Comparison of ENCODE assay signal across 8 cellular contexts in the genomic region with DNA sequence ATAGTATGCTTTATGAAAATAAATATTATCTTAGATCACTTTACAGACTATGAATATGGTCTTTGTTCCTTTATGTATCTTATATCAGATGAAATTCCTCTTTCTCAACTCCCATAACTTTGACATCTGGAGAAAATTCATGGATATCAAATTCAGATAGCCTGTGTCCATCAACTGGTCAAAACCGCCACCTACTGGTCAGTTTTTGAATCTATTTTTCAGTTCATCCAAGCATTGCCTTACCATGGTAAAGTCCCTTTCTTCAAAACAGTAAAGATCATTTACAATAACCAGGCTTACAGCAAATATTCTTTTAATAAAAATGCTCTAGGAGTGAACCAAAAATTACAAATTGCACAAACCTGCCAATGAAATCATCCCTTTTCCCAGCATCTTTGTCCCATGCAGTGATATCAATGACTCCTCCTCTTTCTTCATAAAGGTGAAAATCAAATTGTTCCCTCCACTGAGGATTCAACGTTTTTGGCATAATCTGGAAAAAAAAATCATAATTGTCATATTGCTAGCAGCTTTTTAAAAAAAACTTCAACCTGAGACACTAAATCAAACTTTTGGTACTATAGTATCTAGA.
A peak's percentile ranks its signal among the peaks of the same experiment; 100 is the strongest.
DNase-seq lines count a peak whose midpoint lies in the region; ATAC-seq, FAIRE-seq and TF ChIP-seq lines count a peak whose summit lies in the region.

No MANE protein-coding gene starts in this region.

- H3K79me2 ChIP-seq in SK-N-SH (ENCODE audit: insufficient read depth) = no peaks in the 10 kb centered on the region

- TF ChIP-seq RAD21 in SK-N-SH (IDR thresholded peaks at IDR 0.05; ENCODE audit: low read length) = peak; percentile 78

- 0% methylated on average over 2 of the region's 2 CpGs for WGBS in SK-N-SH (ENCODE audit: low lambda C conversion rate)
- WGBS in tibial nerve, 2 donors = 24 to 30% methylated on average over 2 of the region's 2 CpGs

- H3K27me3 ChIP-seq in cardiac muscle cell (peaks cover 3% of the 10 kb centered on the region), SK-N-SH (ENCODE audit: insufficient read depth) (no peaks in the 10 kb centered on the region), tibial nerve (no peaks in the 10 kb centered on the region)

- no peaks in the 10 kb centered on the region for H3K9me2 ChIP-seq in SK-N-SH

- H3K36me3 ChIP-seq in cardiac muscle cell (no peaks in the 10 kb centered on the region), SK-N-SH (replicated peaks in 1 of 2; ENCODE audit: control insufficient read depth in 1 of 2, insufficient read depth in 2 of 2, low read length in 1 of 2) (no peaks in the 10 kb centered on the region), tibial nerve (peaks cover 0 to 8% (median 0%) of the 10 kb centered on the region in 3 donors)

- H3K9me3 ChIP-seq in cardiac muscle cell (ENCODE audit: low read depth) (no peaks in the 10 kb centered on the region), SK-N-SH (no peaks in the 10 kb centered on the region), tibial nerve (no peaks in the 10 kb centered on the region)

- H3K27ac ChIP-seq in cardiac muscle cell = no peak overlapping the region
- H3K27ac ChIP-seq in SK-N-SH (ENCODE audit: low read depth in 2 of 2, low read length in 1 of 2) = no peak overlapping the region
- no peak overlapping the region for H3K27ac ChIP-seq in tibial nerve

- POLR2A ChIA-PET in SK-N-SH (lab: Yijun Ruan, JAX) = no interaction called here

- no peak for ATAC-seq in Right ventricle myocardium superior (ENCODE audit: poor library complexity)
- ATAC-seq in HG02973 (IDR thresholded peaks at IDR 0.05; ENCODE audit: unreplicated experiment) = peak; percentile 58
- ATAC-seq in HG03457 (IDR thresholded peaks at IDR 0.05; ENCODE audit: unreplicated experiment) = no peak

- TF ChIP-seq EP300 in SK-N-SH (IDR thresholded peaks at IDR 0.05; ENCODE audit: borderline replicate concordance in 1 of 2, low read depth in 1 of 2, low read length in 1 of 2) (no peak), tibial nerve (IDR thresholded peaks at IDR 0.05) (no peak)

- CTCF ChIA-PET in SK-N-SH (lab: Yijun Ruan, JAX) = interaction anchor here (0.8 to 2.5 kb wide), 5 partner anchors 9 to 15 kb away, joined by 3 to 13 read pairs (median 6); no protein-coding TSS in a partner anchor

- H3K4me2 ChIP-seq in SK-N-SH = no peak overlapping the region

- no peak overlapping the region for H2AFZ ChIP-seq in SK-N-SH (ENCODE audit: low read depth)

- DNase-seq in cardiac muscle cell (ENCODE audit: low read depth in 1 of 2, low spot score in 1 of 2) (peak; percentile 55 to 64), Right ventricle myocardium superior (no peak), SK-N-SH (peak; percentile 43), frontal cortex (ENCODE audit: low spot score in 2 of 2) (peak; percentile 4 to 11), tibial nerve (ENCODE audit: low spot score in 2 of 2) (peak in 1 of 2 donors; percentile 55), cerebellar nuclear complex (lab: John Stamatoyannopoulos, UW) (no peak)

- TF ChIP-seq CTCF in cardiac muscle cell (IDR thresholded peaks at IDR 0.05; ENCODE audit: low read depth, low read length) (peak; percentile 71), SK-N-SH (IDR thresholded peaks at IDR 0.05) (peak; percentile 81), tibial nerve (IDR thresholded peaks at IDR 0.05) (peak; percentile 48 to 67 (median 59))

- peak; percentile 57 for FAIRE-seq in frontal cortex (lab: Jason Lieb, UNC)

- H3K4me3 ChIP-seq in cardiac muscle cell (no peak overlapping the region), SK-N-SH (ENCODE audit: low read depth in 2 of 2, low read length in 1 of 2) (no peak overlapping the region; a peak in 1 of 4 replicates), tibial nerve (no peak overlapping the region)

- H3K9ac ChIP-seq in SK-N-SH = no peak overlapping the region

- intact Hi-C loops in Right ventricle myocardium superior (cut with DNase I) = no loop called here

- H3F3A ChIP-seq in SK-N-SH (replicated peaks; ENCODE audit: insufficient read depth) = peaks cover 3% of the 10 kb centered on the region

- H3K4me1 ChIP-seq in cardiac muscle cell (ENCODE audit: low read depth) = no peaks in the 10 kb centered on the region
- H3K4me1 ChIP-seq in SK-N-SH (ENCODE audit: control insufficient read depth in 1 of 2, insufficient read depth in 2 of 2, low read depth in 1 of 2, low read length in 1 of 2) = no peaks in the 10 kb centered on the region
- H3K4me1 ChIP-seq in tibial nerve = peaks cover 0 to 2% (median 0%) of the 10 kb centered on the region in 4 donors

- no peaks in the 10 kb centered on the region for H4K20me1 ChIP-seq in SK-N-SH (ENCODE audit: insufficient read depth)

- TF ChIP-seq POLR2A in tibial nerve (IDR thresholded peaks at IDR 0.05) = no peak

TF ChIP-seq in SK-N-SH, 30 proteins besides CTCF, POLR2A, EP300 and RAD21:
- TF ChIP-seq SMC3 (IDR thresholded peaks at IDR 0.05; ENCODE audit: low read depth, low read length) (peak; percentile 24; the same call in 1 of the 2 replicates), RFX5 (IDR thresholded peaks at IDR 0.05; ENCODE audit: low read length) (no peak)

Comparison
In these comparisons a context has a peak if more than half of its experiments do, and no peak if none do; other contexts are left out.
1. DNase-seq: peak in cardiac muscle cell (2 of 2), SK-N-SH (single experiment) and frontal cortex (2 of 2); none in Right ventricle myocardium superior (single experiment) and cerebellar nuclear complex (0 of 2).
2. Peak in every context shown above with its lines, with median percentiles within 50 percentile points of each other: CTCF ChIP-seq.